1 cellular context compared by ENCODE assay signal in genomic region chr1:11721301-11721700, GRCh38.
TF ChIP-seq lines count a peak whose summit lies in the region.

No MANE protein-coding gene starts in this region.

TF ChIP-seq in HCT116, 20 proteins besides CTCF, POLR2A, EP300 and RAD21 (continued from another document):
- TF ChIP-seq REST (IDR thresholded peaks at IDR 0.05; ENCODE audit: low read depth) (no peak), ATF3 (IDR thresholded peaks at IDR 0.05) (no peak), SRF (IDR thresholded peaks at IDR 0.05; ENCODE audit: low read depth) (no peak), SIN3A (IDR thresholded peaks at IDR 0.05; ENCODE audit: low read depth) (no peak)
